ENCODE assay signal across 1 cellular context in genomic region chr15:30349803-30350202, GRCh38. TPM values are rescaled to one million over a fixed set of nuclear protein-coding genes. Genes with fewer than 3 reads are reported as not detected.
"Had no signal": no experiment of that assay in that cellular context is flagged by ENCODE, and none has a peak within 500 bp of the region (broad histone marks: within the 10 kb centered on the region; RNA-seq: fewer than 3 reads in every experiment).

No MANE protein-coding gene starts in this region.

RNA-seq across cellular contexts. Expression of gene CHRFAM7A, which starts 43.5 kb away (rescaled TPM):
- total RNA-seq: vagina had no signal
